Comparison of ENCODE assay signal across 11 cellular contexts in the genomic region with DNA sequence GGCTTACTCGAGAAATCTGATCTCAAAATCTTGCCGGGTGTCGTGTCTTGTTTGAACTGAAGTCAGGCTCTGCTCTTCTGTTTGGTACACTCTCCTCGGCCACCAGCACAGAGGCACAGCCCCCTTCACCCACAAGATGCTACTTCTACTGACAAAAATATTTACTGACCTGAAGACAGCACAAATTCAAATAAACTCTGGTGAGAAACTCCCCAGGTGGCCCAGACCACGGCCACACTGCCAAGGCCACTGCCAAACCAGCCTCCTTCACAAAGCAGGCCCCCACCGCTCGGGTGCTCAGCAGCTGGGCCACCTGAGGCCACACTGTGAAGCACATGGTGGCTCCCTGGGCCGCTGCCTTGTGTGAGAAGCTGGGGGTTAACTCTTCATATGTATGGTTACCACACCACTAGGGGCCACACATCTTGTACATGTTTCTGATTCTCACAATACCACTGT.
A peak's percentile ranks its signal among the peaks of the same experiment; 100 is the strongest.
DNase-seq lines count a peak whose midpoint lies in the region; ATAC-seq and TF ChIP-seq lines count a peak whose summit lies in the region.
"Had no signal": no experiment of that assay in that cellular context is flagged by ENCODE, and none has a peak within 500 bp of the region (broad histone marks: within the 10 kb centered on the region; RNA-seq: fewer than 3 reads in every experiment).

No MANE protein-coding gene starts in this region.

- intact Hi-C loops in breast epithelium (cut with DNase I; ENCODE audit: low total_unique reads) = no loop called here
- intact Hi-C loops in sigmoid colon (cut with DNase I) = no loop called here

- peaks cover 46% of the 10 kb centered on the region for H3K4me1 ChIP-seq in SJSA1 (replicated peaks)
- peaks cover 0 to 8% of the 10 kb centered on the region in 2 donors for H3K4me1 ChIP-seq in breast epithelium
- peaks cover 0 to 75% (median 62%) of the 10 kb centered on the region in 4 donors for H3K4me1 ChIP-seq in sigmoid colon

- H3K27me3 ChIP-seq in GM06990 (replicated peaks; ENCODE audit: control insufficient read depth, insufficient read depth, low read length) = no peaks in the 10 kb centered on the region
- no peaks in the 10 kb centered on the region for H3K27me3 ChIP-seq in SJSA1 (replicated peaks)
- no peaks in the 10 kb centered on the region for H3K27me3 ChIP-seq in breast epithelium
- H3K27me3 ChIP-seq in sigmoid colon = no peaks in the 10 kb centered on the region

- no peak for ATAC-seq in HG03469 (IDR thresholded peaks at IDR 0.05; ENCODE audit: unreplicated experiment)

- TF ChIP-seq EP300 in sigmoid colon (IDR thresholded peaks at IDR 0.05) = no peak

- H3K27ac ChIP-seq in SJSA1 = peak overlapping the region; percentile 62
- peak overlapping the region; percentile 70 to 79 for H3K27ac ChIP-seq in breast epithelium
- peak overlapping the region; percentile 53 to 74 (median 64) for H3K27ac ChIP-seq in sigmoid colon
- H3K27ac ChIP-seq: VCaP had no signal

- no peaks in the 10 kb centered on the region for H3K9me3 ChIP-seq in SJSA1 (replicated peaks)
- no peaks in the 10 kb centered on the region for H3K9me3 ChIP-seq in breast epithelium
- no peaks in the 10 kb centered on the region for H3K9me3 ChIP-seq in sigmoid colon

- DNase-seq in GM06990 (ENCODE audit: extremely low read depth, insufficient read length) (peak; percentile 52), SJSA1 (ENCODE audit: low read depth in 1 of 2, low spot score in 2 of 2) (peak; percentile 67 to 84), breast epithelium (ENCODE audit: low spot score in 2 of 2) (no peak), sigmoid colon (no peak), NCI-H187 (lab: John Stamatoyannopoulos, UW) (no peak), AG08396 (ENCODE audit: low spot score) (no peak), NCI-H2227 treated with DMSO at 0.1 percent for 48 hours (lab: John Stamatoyannopoulos, UW) (no peak)
- DNase-seq: NCI-H1930, posterior cingulate gyrus had no signal

- TF ChIP-seq POLR2A in breast epithelium (IDR thresholded peaks at IDR 0.05) (no peak), sigmoid colon (IDR thresholded peaks at IDR 0.05) (no peak)

- TF ChIP-seq CTCF in GM06990 (IDR thresholded peaks at IDR 0.05; ENCODE audit: insufficient read depth, low read length, poor library complexity, severe bottlenecking) = no peak
- TF ChIP-seq CTCF in breast epithelium (IDR thresholded peaks at IDR 0.05) = no peak
- TF ChIP-seq CTCF in sigmoid colon (IDR thresholded peaks at IDR 0.05) = no peak

- H3K36me3 ChIP-seq in GM06990 (ENCODE audit: control insufficient read depth, insufficient read depth, low read length) (no peaks in the 10 kb centered on the region), SJSA1 (no peaks in the 10 kb centered on the region), breast epithelium (no peaks in the 10 kb centered on the region), sigmoid colon (no peaks in the 10 kb centered on the region)

- H3K4me3 ChIP-seq in GM06990 (replicated peaks; ENCODE audit: low read depth, low read length) (no peak overlapping the region), SJSA1 (no peak overlapping the region), breast epithelium (no peak overlapping the region), sigmoid colon (no peak overlapping the region)

- WGBS in sigmoid colon, 2 donors = 80 to 88% methylated on average over 8 of the region's 8 CpGs

Comparison
In these comparisons a context has a peak if more than half of its experiments do, and no peak if none do; other contexts are left out.
1. DNase-seq: peak in GM06990 (single experiment) and SJSA1 (2 of 2); none in breast epithelium (0 of 2), sigmoid colon (single experiment), NCI-H187 (0 of 2), AG08396 (single experiment) and NCI-H2227 treated with DMSO at 0.1 percent for 48 hours (single experiment).
2. Peak in every context shown above with its lines, with median percentiles within 50 percentile points of each other: H3K27ac ChIP-seq.